In genomic region chr2:106020821-106021316, GRCh38 we compare ENCODE assay signal across 10 cellular contexts.
A peak's percentile ranks its signal among the peaks of the same experiment; 100 is the strongest.
DNase-seq lines count a peak whose midpoint lies in the region; ATAC-seq, FAIRE-seq and TF ChIP-seq lines count a peak whose summit lies in the region.
"Had no signal": no experiment of that assay in that cellular context is flagged by ENCODE, and none has a peak within 500 bp of the region (broad histone marks: within the 10 kb centered on the region; RNA-seq: fewer than 3 reads in every experiment).

No MANE protein-coding gene starts in this region.

- ATAC-seq in activated CD4-positive, alpha-beta T cell treated with anti-CD3 and anti-CD28 coated beads for 36 hours, result no peak
- no peak for ATAC-seq in HG02885 (IDR thresholded peaks at IDR 0.05; ENCODE audit: poor library complexity, unreplicated experiment)

- H3K27ac Mint-ChIP-seq in activated CD4-positive, alpha-beta T cell treated with anti-CD3 and anti-CD28 coated beads for 36 hours, result no peak overlapping the region
- H3K27ac Mint-ChIP-seq: activated naive CD8-positive, alpha-beta T cell had no signal

- no peaks in the 10 kb centered on the region for H3K36me3 ChIP-seq in ascending aorta
- H3K36me3 ChIP-seq in muscle layer of colon (ENCODE audit: insufficient read depth, low read length), result no peaks in the 10 kb centered on the region
- H3K36me3 ChIP-seq: suprapubic skin had no signal

- peak; percentile 28 for DNase-seq in Ammon's horn (ENCODE audit: low spot score)
- peak; percentile 81 for DNase-seq in NCI-H1694 (lab: John Stamatoyannopoulos, UW)
- no peak for DNase-seq in ascending aorta (ENCODE audit: low spot score in 2 of 2)
- no peak for DNase-seq in activated CD4-positive, alpha-beta T cell treated with anti-CD3 and anti-CD28 coated beads for 48 hours
- no peak for DNase-seq in activated CD4-positive, alpha-beta T cell treated with anti-CD3 and anti-CD28 coated beads for 36 hours
- no peak for DNase-seq in GM12891 (ENCODE audit: insufficient read length, low spot score)

- H3K4me1 ChIP-seq in ascending aorta, result peaks cover 3 to 29% of the 10 kb centered on the region in 2 donors
- H3K4me1 ChIP-seq in muscle layer of colon (ENCODE audit: insufficient read depth, low read length), result peaks cover 33% of the 10 kb centered on the region
- H3K4me1 ChIP-seq: suprapubic skin had no signal

- POLR2A ChIA-PET in activated CD4-positive, alpha-beta T cell treated with anti-CD3 and anti-CD28 coated beads for 36 hours (lab: Charles Lee), result no interaction called here

- H3K27ac ChIP-seq in ascending aorta, result peak overlapping the region; percentile 23 to 58
- peak overlapping the region; percentile 39 for H3K27ac ChIP-seq in muscle layer of colon (ENCODE audit: low read depth, low read length)
- H3K27ac ChIP-seq: suprapubic skin had no signal

- intact Hi-C loops in ascending aorta (cut with DNase I), result no loop called here
- intact Hi-C loops in activated CD4-positive, alpha-beta T cell treated with anti-CD3 and anti-CD28 coated beads for 36 hours (cut with DNase I, micrococcal nuclease), result no loop called here

- no peak overlapping the region for H3K4me3 Mint-ChIP-seq in activated CD4-positive, alpha-beta T cell treated with anti-CD3 and anti-CD28 coated beads for 36 hours
- H3K4me3 Mint-ChIP-seq: activated naive CD8-positive, alpha-beta T cell had no signal

- H3K9me3 Mint-ChIP-seq in activated CD4-positive, alpha-beta T cell treated with anti-CD3 and anti-CD28 coated beads for 36 hours (ENCODE audit: low read depth), result no peaks in the 10 kb centered on the region

- H3K27me3 Mint-ChIP-seq in activated CD4-positive, alpha-beta T cell treated with anti-CD3 and anti-CD28 coated beads for 36 hours, result no peaks in the 10 kb centered on the region
- H3K27me3 Mint-ChIP-seq: activated naive CD8-positive, alpha-beta T cell had no signal

- TF ChIP-seq POLR2A in GM12891 (IDR thresholded peaks at IDR 0.05; ENCODE audit: low read depth, low read length), result no peak

- H3K9me3 ChIP-seq in ascending aorta (no peaks in the 10 kb centered on the region), muscle layer of colon (ENCODE audit: low read length) (no peaks in the 10 kb centered on the region)
- H3K9me3 ChIP-seq: suprapubic skin had no signal

- H3K4me3 ChIP-seq in ascending aorta (peak overlapping the region in 1 of 2 donors; percentile 10), muscle layer of colon (ENCODE audit: low read depth in 1 of 2, low read length in 2 of 2) (no peak overlapping the region)
- H3K4me3 ChIP-seq: suprapubic skin had no signal

- no peak overlapping the region for H3K9ac ChIP-seq in muscle layer of colon (ENCODE audit: low read length)

- no peak for TF ChIP-seq CTCF in ascending aorta (IDR thresholded peaks at IDR 0.05)

- no peak for FAIRE-seq in GM12891 (lab: Jason Lieb, UNC)

- no peaks in the 10 kb centered on the region for H3K36me3 Mint-ChIP-seq in activated CD4-positive, alpha-beta T cell treated with anti-CD3 and anti-CD28 coated beads for 36 hours (ENCODE audit: low read depth)
- H3K36me3 Mint-ChIP-seq: activated naive CD8-positive, alpha-beta T cell had no signal

- CTCF ChIA-PET in activated CD4-positive, alpha-beta T cell treated with anti-CD3 and anti-CD28 coated beads for 36 hours (lab: Charles Lee), result no interaction called here

- peaks cover 2% of the 10 kb centered on the region for H3K4me1 Mint-ChIP-seq in activated CD4-positive, alpha-beta T cell treated with anti-CD3 and anti-CD28 coated beads for 36 hours

- H3K27me3 ChIP-seq in ascending aorta, result no peaks in the 10 kb centered on the region
- no peaks in the 10 kb centered on the region for H3K27me3 ChIP-seq in muscle layer of colon (ENCODE audit: control insufficient read depth in 1 of 2, insufficient read depth in 2 of 2, low read length in 2 of 2)
- H3K27me3 ChIP-seq: suprapubic skin had no signal

TF ChIP-seq in GM12891, 5 proteins besides CTCF, POLR2A, EP300 and RAD21:
- no peak for TF ChIP-seq SPI1 (IDR thresholded peaks at IDR 0.05; ENCODE audit: low read depth, low read length)
- TF ChIP-seq POU2F2 (IDR thresholded peaks at IDR 0.05; ENCODE audit: low read depth, low read length), result no peak
- no peak for TF ChIP-seq TAF1 (IDR thresholded peaks at IDR 0.05; ENCODE audit: low read depth, low read length)
- no peak for TF ChIP-seq PAX5 (IDR thresholded peaks at IDR 0.05; ENCODE audit: insufficient read depth, low read length, severe bottlenecking)
- no peak for TF ChIP-seq POLR2AphosphoS5 (IDR thresholded peaks at IDR 0.05; ENCODE audit: low read depth, low read length)

Comparison
In these comparisons a context has a peak if more than half of its experiments do, and no peak if none do; other contexts are left out.
1. DNase-seq: peak in Ammon's horn (single experiment) and NCI-H1694 (single experiment); none in ascending aorta (0 of 2), activated CD4-positive, alpha-beta T cell treated with anti-CD3 and anti-CD28 coated beads for 48 hours (single experiment), activated CD4-positive, alpha-beta T cell treated with anti-CD3 and anti-CD28 coated beads for 36 hours (single experiment) and GM12891 (single experiment).